8 cellular contexts compared by ENCODE assay signal in the genomic region with DNA sequence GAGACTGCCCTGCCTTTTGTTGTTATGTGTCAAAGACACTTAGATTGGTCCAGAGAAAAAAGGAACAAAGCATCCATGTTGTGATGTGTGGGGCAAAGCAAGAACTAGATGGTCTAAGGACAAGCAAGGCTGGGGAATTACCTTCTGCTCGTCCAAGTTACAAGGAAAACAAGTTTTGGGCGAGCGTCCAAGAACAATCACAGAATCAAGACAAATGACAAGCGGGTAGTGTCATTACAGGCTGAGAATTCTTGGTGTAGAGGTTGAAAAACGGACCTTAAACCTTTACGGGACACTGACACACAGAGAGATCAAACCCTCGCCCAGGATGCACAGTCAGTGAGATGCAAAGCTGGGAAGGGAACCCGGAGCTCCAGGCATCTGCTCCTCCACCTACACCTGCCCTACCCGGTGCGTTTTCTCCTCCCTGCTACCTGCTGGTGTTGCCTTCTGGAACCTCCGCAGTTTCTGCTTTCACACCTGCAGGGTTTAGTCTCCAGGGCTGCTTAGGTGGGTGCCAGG. TPM values are rescaled to one million over a fixed set of nuclear protein-coding genes. Genes with fewer than 3 reads are reported as not detected.
DNase-seq lines count a peak whose midpoint lies in the region; ATAC-seq and TF ChIP-seq lines count a peak whose summit lies in the region.

No MANE protein-coding gene starts in this region.

- H3K27ac ChIP-seq in BLaER1 = no peak overlapping the region
- H3K27ac ChIP-seq in SJSA1 = no peak overlapping the region

- no peaks in the 10 kb centered on the region for H4K20me1 ChIP-seq in BLaER1

- H3K4me1 ChIP-seq in BLaER1 (peaks cover 18% of the 10 kb centered on the region), SJSA1 (replicated peaks) (peaks cover 7% of the 10 kb centered on the region)

- peak overlapping the region; percentile 91 for H3K4me3 ChIP-seq in BLaER1
- peak overlapping the region; percentile 74 for H3K4me3 ChIP-seq in SJSA1
- peak overlapping the region; percentile 77 for H3K4me3 ChIP-seq in fibroblast of villous mesenchyme (ENCODE audit: low read depth, low read length)
- H3K4me3 ChIP-seq in retinal pigment epithelial cell (ENCODE audit: low read length) = peak overlapping the region; percentile 71

- no peak for TF ChIP-seq CTCF in fibroblast of villous mesenchyme (IDR thresholded peaks at IDR 0.05; ENCODE audit: insufficient read depth, low read depth, low read length)
- TF ChIP-seq CTCF in retinal pigment epithelial cell (conservative IDR thresholded peaks at IDR 0.05; ENCODE audit: low read depth, low read length) = no peak

- H3K27me3 ChIP-seq in BLaER1 = peaks cover 22% of the 10 kb centered on the region
- H3K27me3 ChIP-seq in SJSA1 (replicated peaks) = no peaks in the 10 kb centered on the region

- DNase-seq in SJSA1 (ENCODE audit: low read depth in 1 of 2, low spot score in 2 of 2) = peak in 1 of 2 experiments; percentile 9
- no peak for DNase-seq in fibroblast of villous mesenchyme (ENCODE audit: low read depth)
- DNase-seq in retinal pigment epithelial cell (ENCODE audit: low read depth) = no peak
- no peak for DNase-seq in GF-D8 (lab: John Stamatoyannopoulos, UW)
- no peak for DNase-seq in mesenteric fat pad (ENCODE audit: low spot score)
- DNase-seq in GM19238 (ENCODE audit: insufficient read length, low spot score) = no peak

- H3K9me3 ChIP-seq in BLaER1 (peaks cover 47% of the 10 kb centered on the region), SJSA1 (replicated peaks) (peaks cover 24% of the 10 kb centered on the region)

- H3K9ac ChIP-seq in BLaER1 = peak overlapping the region; percentile 81

- peaks cover 21% of the 10 kb centered on the region; the same call in 1 of the 2 replicates for H3K36me3 ChIP-seq in BLaER1
- H3K36me3 ChIP-seq in SJSA1 = peaks cover 4% of the 10 kb centered on the region; the same call in 1 of the 2 replicates

- peak; percentile 12 for ATAC-seq in GM21723 (IDR thresholded peaks at IDR 0.05; ENCODE audit: unreplicated experiment)

- H3K4me2 ChIP-seq in BLaER1 = peak overlapping the region; percentile 95

RNA-seq across cellular contexts. Expression of gene ZNF324B, which starts 0.5 kb away (rescaled TPM):
- total RNA-seq in SJSA1 (2014; rRNA removed; shearing (Covaris generic)) = 4.9 and 6.7 TPM in 2 replicates
- total RNA-seq in fibroblast of villous mesenchyme (10.4 and 11.6 TPM in 2 replicates), mesenteric fat pad (5.2 TPM)

RNA-seq across cellular contexts. Expression of gene ZNF132, which starts 10.9 kb away (rescaled TPM):
- 2.8 and 6.0 TPM in 2 replicates for total RNA-seq in SJSA1 (2014; rRNA removed; shearing (Covaris generic))
- total RNA-seq in fibroblast of villous mesenchyme (8.7 and 11.7 TPM in 2 replicates), mesenteric fat pad (4.0 TPM)

RNA-seq across cellular contexts. Expression of gene ZNF324, which starts 16.0 kb away (rescaled TPM):
- total RNA-seq in SJSA1 (2014; rRNA removed; shearing (Covaris generic)) = 6.4 and 15.1 TPM in 2 replicates
- 16.8 and 17.4 TPM in 2 replicates for total RNA-seq in fibroblast of villous mesenchyme
- 6.7 TPM for total RNA-seq in mesenteric fat pad

RNA-seq across cellular contexts. Expression of gene ZNF446, which starts 25.3 kb away (rescaled TPM):
- 5.1 TPM in 2 replicates for total RNA-seq in SJSA1 (2014; rRNA removed; shearing (Covaris generic))
- total RNA-seq in fibroblast of villous mesenchyme = 7.3 and 8.7 TPM in 2 replicates
- 5.6 TPM for total RNA-seq in mesenteric fat pad

RNA-seq across cellular contexts. Expression of gene ZNF584, which starts 42.4 kb away (rescaled TPM):
- 9.6 and 13.5 TPM in 2 replicates for total RNA-seq in SJSA1 (2014; rRNA removed; shearing (Covaris generic))
- total RNA-seq in fibroblast of villous mesenchyme (18.4 and 26.3 TPM in 2 replicates), mesenteric fat pad (15.4 TPM)
